3 cellular contexts compared by ENCODE assay signal in the genomic region with DNA sequence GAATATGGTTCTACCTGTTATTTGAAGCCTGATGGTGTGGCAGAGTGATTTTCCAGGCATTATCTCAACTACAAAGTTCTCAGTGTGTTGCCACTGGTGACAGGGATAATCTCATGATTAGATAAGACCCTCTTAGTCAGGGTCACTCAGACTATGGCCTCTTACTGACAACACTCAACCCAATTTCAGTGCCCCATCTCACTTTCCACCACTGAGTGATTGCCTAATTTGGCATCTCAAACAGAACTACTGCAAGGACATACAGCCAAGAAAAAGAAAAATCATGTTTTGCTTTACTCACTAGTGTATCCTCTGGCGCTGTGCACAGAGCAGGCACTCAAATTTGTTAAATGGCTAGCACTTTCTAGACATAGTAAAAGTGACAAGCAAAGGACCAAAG.
A peak's percentile ranks its signal among the peaks of the same experiment; 100 is the strongest.
TF ChIP-seq lines count a peak whose summit lies in the region.

No MANE protein-coding gene starts in this region.

TF ChIP-seq in liver, 16 proteins besides CTCF, POLR2A, EP300 and RAD21:
- no peak for TF ChIP-seq JUND (IDR thresholded peaks at IDR 0.05)
- TF ChIP-seq NR2F2 (IDR thresholded peaks at IDR 0.05), result no peak
- peak in 1 of 2 donors; percentile 37 for TF ChIP-seq HNF4A (conservative IDR thresholded peaks at IDR 0.05)
- TF ChIP-seq TAF1 (conservative IDR thresholded peaks at IDR 0.05), result no peak
- TF ChIP-seq HNF4G (IDR thresholded peaks at IDR 0.05), result no peak
- no peak for TF ChIP-seq ATF3 (IDR thresholded peaks at IDR 0.05)
- peak; percentile 15 for TF ChIP-seq YY1 (IDR thresholded peaks at IDR 0.05)
- no peak for TF ChIP-seq FOXA1 (IDR thresholded peaks at IDR 0.05)
- TF ChIP-seq, protein P1, sequence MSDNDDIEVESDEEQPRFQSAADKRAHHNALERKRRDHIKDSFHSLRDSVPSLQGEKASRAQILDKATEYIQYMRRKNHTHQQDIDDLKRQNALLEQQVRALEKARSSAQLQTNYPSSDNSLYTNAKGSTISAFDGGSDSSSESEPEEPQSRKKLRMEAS (IDR thresholded peaks at IDR 0.05), result no peak
- TF ChIP-seq SP1 (IDR thresholded peaks at IDR 0.05), result no peak
- TF ChIP-seq RXRA (IDR thresholded peaks at IDR 0.05), result peak in 1 of 2 donors; percentile 26
- TF ChIP-seq, protein P2, sequence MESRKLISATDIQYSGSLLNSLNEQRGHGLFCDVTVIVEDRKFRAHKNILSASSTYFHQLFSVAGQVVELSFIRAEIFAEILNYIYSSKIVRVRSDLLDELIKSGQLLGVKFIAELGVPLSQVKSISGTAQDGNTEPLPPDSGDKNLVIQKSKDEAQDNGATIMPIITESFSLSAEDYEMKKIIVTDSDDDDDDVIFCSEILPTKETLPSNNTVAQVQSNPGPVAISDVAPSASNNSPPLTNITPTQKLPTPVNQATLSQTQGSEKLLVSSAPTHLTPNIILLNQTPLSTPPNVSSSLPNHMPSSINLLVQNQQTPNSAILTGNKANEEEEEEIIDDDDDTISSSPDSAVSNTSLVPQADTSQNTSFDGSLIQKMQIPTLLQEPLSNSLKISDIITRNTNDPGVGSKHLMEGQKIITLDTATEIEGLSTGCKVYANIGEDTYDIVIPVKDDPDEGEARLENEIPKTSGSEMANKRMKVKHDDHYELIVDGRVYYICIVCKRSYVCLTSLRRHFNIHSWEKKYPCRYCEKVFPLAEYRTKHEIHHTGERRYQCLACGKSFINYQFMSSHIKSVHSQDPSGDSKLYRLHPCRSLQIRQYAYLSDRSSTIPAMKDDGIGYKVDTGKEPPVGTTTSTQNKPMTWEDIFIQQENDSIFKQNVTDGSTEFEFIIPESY (IDR thresholded peaks at IDR 0.05), result no peak

TF ChIP-seq in HepG2, 621 proteins besides CTCF, POLR2A, EP300 and RAD21:
- TF ChIP-seq NCOA5 (CRISPR knock-in tag; IDR thresholded peaks at IDR 0.05) (no peak), ZNF782 (CRISPR knock-in tag; IDR thresholded peaks at IDR 0.05; ENCODE audit: borderline replicate concordance) (no peak)

TF ChIP-seq in K562, 482 proteins besides CTCF, POLR2A, EP300 and RAD21 (continues in another document):
- TF ChIP-seq FOXK2 (conservative IDR thresholded peaks at IDR 0.05 in 1 of 2, IDR thresholded peaks at IDR 0.05 in 1 of 2; ENCODE audit: low read depth in 2 of 2) (no peak), ZNF23 (CRISPR knock-in tag; IDR thresholded peaks at IDR 0.05) (no peak), RFX1 (IDR thresholded peaks at IDR 0.05) (peak; percentile 79), HNRNPUL1 (IDR thresholded peaks at IDR 0.05; ENCODE audit: low read length) (no peak), FOSL1 (tag; conservative IDR thresholded peaks at IDR 0.05) (peak; percentile 38; the same call in 1 of the 2 replicates), HMBOX1 (IDR thresholded peaks at IDR 0.05) (peak; percentile 60), SRF (CRISPR knock-in tag; IDR thresholded peaks at IDR 0.05) (0 out of 4 replicates have a peak, but pooled peaks of 1 of the 2 experiments have one; percentile 37), DEAF1 (CRISPR knock-in tag; IDR thresholded peaks at IDR 0.05) (no peak), TAL1 (IDR thresholded peaks at IDR 0.05) (peak; percentile 17; the same call in 1 of the 2 replicates), ZNF280B (CRISPR knock-in tag; IDR thresholded peaks at IDR 0.05) (no peak), HNRNPL (IDR thresholded peaks at IDR 0.05; ENCODE audit: low read depth, low read length) (no peak), NCOR1 (IDR thresholded peaks at IDR 0.05) (0 out of 2 replicates have a peak, but pooled peaks have one; percentile 17), NR2C2 (CRISPR knock-in tag; IDR thresholded peaks at IDR 0.05) (no peak), NR2C2 (tag; IDR thresholded peaks at IDR 0.05) (no peak), CEBPB (tag; IDR thresholded peaks at IDR 0.05) (no peak), DPF2 (IDR thresholded peaks at IDR 0.05) (peak; percentile 73), FOXJ3 (CRISPR knock-in tag; IDR thresholded peaks at IDR 0.05) (no peak), NKRF (IDR thresholded peaks at IDR 0.05; ENCODE audit: borderline replicate concordance) (no peak), TCF7 (IDR thresholded peaks at IDR 0.05; ENCODE audit: borderline replicate concordance) (no peak), NR1H2 (CRISPR knock-in tag; IDR thresholded peaks at IDR 0.05) (no peak), PURB (CRISPR knock-in tag; IDR thresholded peaks at IDR 0.05; ENCODE audit: low read depth) (no peak), NBN (IDR thresholded peaks at IDR 0.05; ENCODE audit: low read depth) (0 out of 2 replicates have a peak, but pooled peaks have one; percentile 38), ARID1B (IDR thresholded peaks at IDR 0.05) (peak; percentile 66), POLR2G (IDR thresholded peaks at IDR 0.05; ENCODE audit: low read depth, low read length) (no peak)
- TF ChIP-seq, protein P3, sequence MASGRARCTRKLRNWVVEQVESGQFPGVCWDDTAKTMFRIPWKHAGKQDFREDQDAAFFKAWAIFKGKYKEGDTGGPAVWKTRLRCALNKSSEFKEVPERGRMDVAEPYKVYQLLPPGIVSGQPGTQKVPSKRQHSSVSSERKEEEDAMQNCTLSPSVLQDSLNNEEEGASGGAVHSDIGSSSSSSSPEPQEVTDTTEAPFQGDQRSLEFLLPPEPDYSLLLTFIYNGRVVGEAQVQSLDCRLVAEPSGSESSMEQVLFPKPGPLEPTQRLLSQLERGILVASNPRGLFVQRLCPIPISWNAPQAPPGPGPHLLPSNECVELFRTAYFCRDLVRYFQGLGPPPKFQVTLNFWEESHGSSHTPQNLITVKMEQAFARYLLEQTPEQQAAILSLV (tag; IDR thresholded peaks at IDR 0.05), result no peak
- TF ChIP-seq, protein P4, sequence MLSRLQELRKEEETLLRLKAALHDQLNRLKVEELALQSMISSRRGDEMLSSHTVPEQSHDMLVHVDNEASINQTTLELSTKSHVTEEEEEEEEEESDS (CRISPR knock-in tag; IDR thresholded peaks at IDR 0.05), result no peak
- TF ChIP-seq, protein P5, sequence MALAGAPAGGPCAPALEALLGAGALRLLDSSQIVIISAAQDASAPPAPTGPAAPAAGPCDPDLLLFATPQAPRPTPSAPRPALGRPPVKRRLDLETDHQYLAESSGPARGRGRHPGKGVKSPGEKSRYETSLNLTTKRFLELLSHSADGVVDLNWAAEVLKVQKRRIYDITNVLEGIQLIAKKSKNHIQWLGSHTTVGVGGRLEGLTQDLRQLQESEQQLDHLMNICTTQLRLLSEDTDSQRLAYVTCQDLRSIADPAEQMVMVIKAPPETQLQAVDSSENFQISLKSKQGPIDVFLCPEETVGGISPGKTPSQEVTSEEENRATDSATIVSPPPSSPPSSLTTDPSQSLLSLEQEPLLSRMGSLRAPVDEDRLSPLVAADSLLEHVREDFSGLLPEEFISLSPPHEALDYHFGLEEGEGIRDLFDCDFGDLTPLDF (CRISPR knock-in tag; IDR thresholded peaks at IDR 0.05), result no peak
- TF ChIP-seq, protein P6, sequence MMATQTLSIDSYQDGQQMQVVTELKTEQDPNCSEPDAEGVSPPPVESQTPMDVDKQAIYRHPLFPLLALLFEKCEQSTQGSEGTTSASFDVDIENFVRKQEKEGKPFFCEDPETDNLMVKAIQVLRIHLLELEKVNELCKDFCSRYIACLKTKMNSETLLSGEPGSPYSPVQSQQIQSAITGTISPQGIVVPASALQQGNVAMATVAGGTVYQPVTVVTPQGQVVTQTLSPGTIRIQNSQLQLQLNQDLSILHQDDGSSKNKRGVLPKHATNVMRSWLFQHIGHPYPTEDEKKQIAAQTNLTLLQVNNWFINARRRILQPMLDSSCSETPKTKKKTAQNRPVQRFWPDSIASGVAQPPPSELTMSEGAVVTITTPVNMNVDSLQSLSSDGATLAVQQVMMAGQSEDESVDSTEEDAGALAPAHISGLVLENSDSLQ (IDR thresholded peaks at IDR 0.05), result peak; percentile 15; the same call in 1 of the 2 replicates
- TF ChIP-seq, protein P7, sequence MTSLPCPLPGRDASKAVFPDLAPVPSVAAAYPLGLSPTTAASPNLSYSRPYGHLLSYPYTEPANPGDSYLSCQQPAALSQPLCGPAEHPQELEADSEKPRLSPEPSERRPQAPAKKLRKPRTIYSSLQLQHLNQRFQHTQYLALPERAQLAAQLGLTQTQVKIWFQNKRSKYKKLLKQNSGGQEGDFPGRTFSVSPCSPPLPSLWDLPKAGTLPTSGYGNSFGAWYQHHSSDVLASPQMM (CRISPR knock-in tag; IDR thresholded peaks at IDR 0.05), result no peak
- TF ChIP-seq, protein P8, sequence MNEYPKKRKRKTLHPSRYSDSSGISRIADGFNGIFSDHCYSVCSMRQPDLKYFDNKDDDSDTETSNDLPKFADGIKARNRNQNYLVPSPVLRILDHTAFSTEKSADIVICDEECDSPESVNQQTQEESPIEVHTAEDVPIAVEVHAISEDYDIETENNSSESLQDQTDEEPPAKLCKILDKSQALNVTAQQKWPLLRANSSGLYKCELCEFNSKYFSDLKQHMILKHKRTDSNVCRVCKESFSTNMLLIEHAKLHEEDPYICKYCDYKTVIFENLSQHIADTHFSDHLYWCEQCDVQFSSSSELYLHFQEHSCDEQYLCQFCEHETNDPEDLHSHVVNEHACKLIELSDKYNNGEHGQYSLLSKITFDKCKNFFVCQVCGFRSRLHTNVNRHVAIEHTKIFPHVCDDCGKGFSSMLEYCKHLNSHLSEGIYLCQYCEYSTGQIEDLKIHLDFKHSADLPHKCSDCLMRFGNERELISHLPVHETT (CRISPR knock-in tag; conservative IDR thresholded peaks at IDR 0.05 in 1 of 2, IDR thresholded peaks at IDR 0.05 in 1 of 2), result no peak
- TF ChIP-seq, protein P9, sequence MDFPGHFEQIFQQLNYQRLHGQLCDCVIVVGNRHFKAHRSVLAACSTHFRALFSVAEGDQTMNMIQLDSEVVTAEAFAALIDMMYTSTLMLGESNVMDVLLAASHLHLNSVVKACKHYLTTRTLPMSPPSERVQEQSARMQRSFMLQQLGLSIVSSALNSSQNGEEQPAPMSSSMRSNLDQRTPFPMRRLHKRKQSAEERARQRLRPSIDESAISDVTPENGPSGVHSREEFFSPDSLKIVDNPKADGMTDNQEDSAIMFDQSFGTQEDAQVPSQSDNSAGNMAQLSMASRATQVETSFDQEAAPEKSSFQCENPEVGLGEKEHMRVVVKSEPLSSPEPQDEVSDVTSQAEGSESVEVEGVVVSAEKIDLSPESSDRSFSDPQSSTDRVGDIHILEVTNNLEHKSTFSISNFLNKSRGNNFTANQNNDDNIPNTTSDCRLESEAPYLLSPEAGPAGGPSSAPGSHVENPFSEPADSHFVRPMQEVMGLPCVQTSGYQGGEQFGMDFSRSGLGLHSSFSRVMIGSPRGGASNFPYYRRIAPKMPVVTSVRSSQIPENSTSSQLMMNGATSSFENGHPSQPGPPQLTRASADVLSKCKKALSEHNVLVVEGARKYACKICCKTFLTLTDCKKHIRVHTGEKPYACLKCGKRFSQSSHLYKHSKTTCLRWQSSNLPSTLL (IDR thresholded peaks at IDR 0.05), result no peak
